In the genomic region with DNA sequence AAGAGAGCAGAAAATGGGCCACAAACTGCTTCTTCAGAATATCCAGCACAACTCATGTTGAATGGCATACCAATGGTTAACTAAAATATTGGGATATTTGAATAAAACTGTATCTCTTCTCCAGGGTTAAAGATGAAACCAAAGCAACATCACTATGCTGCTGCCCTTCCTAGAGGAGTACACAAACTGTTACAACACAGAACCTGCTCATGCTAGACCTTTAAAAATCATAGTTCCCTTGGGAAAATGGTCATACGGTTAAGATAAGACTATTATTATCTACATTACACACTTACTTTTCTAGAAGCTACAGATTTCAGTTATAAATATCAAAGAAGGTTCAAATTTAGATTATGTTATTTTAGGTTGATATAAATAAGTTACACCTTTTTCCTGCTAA, we compare ENCODE assay signal across 25 cellular contexts.
DNase-seq lines count a peak whose midpoint lies in the region; ATAC-seq, FAIRE-seq and TF ChIP-seq lines count a peak whose summit lies in the region.
"Had no signal": no experiment of that assay in that cellular context is flagged by ENCODE, and none has a peak within 500 bp of the region (broad histone marks: within the 10 kb centered on the region; RNA-seq: fewer than 3 reads in every experiment).

No MANE protein-coding gene starts in this region.

- no peak for DNase-seq in D721Med (ENCODE audit: insufficient read length, low spot score)
- DNase-seq in dorsolateral prefrontal cortex: no peak
- no peak for DNase-seq in pancreas
- DNase-seq in NCI-H1092 treated with DMSO at 0.1 percent for 48 hours (lab: John Stamatoyannopoulos, UW): no peak
- DNase-seq in GF-D8 (lab: John Stamatoyannopoulos, UW): no peak
- no peak for DNase-seq in activated naive CD4-positive, alpha-beta T cell treated with anti-CD3 and anti-CD28 coated beads, Interleukin-2, amount 50 U/mL, for 16 hours
- DNase-seq: activated CD4-positive, alpha-beta T cell treated with anti-CD3 and anti-CD28 coated beads, Interleukin-2, amount 50 U/mL, for 48 hours; activated naive CD4-positive, alpha-beta T cell treated with Interleukin-2 at 50 U/mL for 16 hours; activated T-cell treated with anti-CD3 and anti-CD28 coated beads for 4 hours; Caco-2; cortex of kidney; KBM-7; NK-92 treated with Interleukin-12 subunit alpha and Interleukin-12 subunit beta, amount 100 ng/mL, for 24 hours; nucleus accumbens; stimulated activated CD4-positive, alpha-beta T cell treated with anti-CD3 and anti-CD28 coated beads, Interleukin-15, amount 100 ng/mL, for 24 hours; stimulated activated naive B cell treated with anti-CD40 and anti-IgM and Interleukin-4, amounts not matched to agents 10 μg/mL and 1 μg/mL and 100 μg/mL, for 72 hours; T-cell; trophoblast cell; WERI-Rb-1 had no signal

- H3K4me3 ChIP-seq in OCI-LY3 (ENCODE audit: low read length) (no peak overlapping the region), dorsolateral prefrontal cortex (peak overlapping the region in 57 of 59 donors; percentile 4 to 65 (median 46)), pancreas (peak overlapping the region in 2 of 4 donors; percentile 8 to 39)
- H3K4me3 ChIP-seq: right atrium auricular region had no signal

- peak overlapping the region; percentile 2; the same call in 1 of the 2 replicates for H3K4me2 ChIP-seq in OCI-LY3 (ENCODE audit: low read length)

- H3K9me3 ChIP-seq in OCI-LY3 (ENCODE audit: insufficient read depth, low read length): no peaks in the 10 kb centered on the region
- H3K9me3 ChIP-seq in pancreas: no peaks in the 10 kb centered on the region
- H3K9me3 ChIP-seq: Caco-2, right atrium auricular region had no signal

- H2AFZ ChIP-seq in OCI-LY3 (ENCODE audit: low read depth, low read length): no peak overlapping the region

- H3K27me3 ChIP-seq in OCI-LY3 (ENCODE audit: low read depth, low read length) (0 out of 2 replicates have a peak, but pooled peaks cover 3% of the 10 kb centered on the region), dorsolateral prefrontal cortex (no peaks in the 10 kb centered on the region), pancreas (no peaks in the 10 kb centered on the region)
- H3K27me3 ChIP-seq: right atrium auricular region had no signal

- FAIRE-seq in D721Med (lab: Jason Lieb, UNC) (peak; percentile 69), pancreas (lab: Jason Lieb, UNC) (no peak)
- FAIRE-seq: astrocyte, endothelial cell of umbilical vein had no signal

- H3K9ac ChIP-seq in OCI-LY3 (ENCODE audit: low read length): no peak overlapping the region

- intact Hi-C loops in dorsolateral prefrontal cortex (cut with DNase I): no loop called here
- intact Hi-C loops in pancreas (cut with DNase I): no loop called here

- H3K27ac ChIP-seq in OCI-LY3 (ENCODE audit: low read length) (no peak overlapping the region), dorsolateral prefrontal cortex (peak overlapping the region in 56 of 59 donors; percentile 1 to 92 (median 77)), pancreas (peak overlapping the region in 2 of 4 donors; percentile 76 to 79)
- H3K27ac ChIP-seq: right atrium auricular region, WERI-Rb-1 had no signal

- no peaks in the 10 kb centered on the region for H4K20me1 ChIP-seq in OCI-LY3 (ENCODE audit: insufficient read depth, low read length)

- 29 to 31% methylated on average over 1 of the region's 1 CpG for WGBS in pancreas, 2 donors

- H3K4me1 ChIP-seq in OCI-LY3 (ENCODE audit: low read length) (peaks cover 11% of the 10 kb centered on the region), pancreas (peaks cover 13 to 52% (median 14%) of the 10 kb centered on the region in 3 donors)

- ATAC-seq in pancreas (peak; percentile 65 to 77 (median 74)), GM18867 (IDR thresholded peaks at IDR 0.05; ENCODE audit: unreplicated experiment) (no peak)
- ATAC-seq: left lobe of liver; stimulated activated naive B cell treated with anti-CD40 and anti-IgM and Interleukin-4, amounts not matched to agents 10 μg/mL and 1 μg/mL and 100 μg/mL, for 72 hours; T-cell had no signal

- H3K36me3 ChIP-seq in OCI-LY3 (replicated peaks; ENCODE audit: low read depth, low read length) (no peaks in the 10 kb centered on the region), pancreas (no peaks in the 10 kb centered on the region)
- H3K36me3 ChIP-seq: right atrium auricular region, WERI-Rb-1 had no signal

- no peak for TF ChIP-seq CTCF in D721Med (IDR thresholded peaks at IDR 0.05; ENCODE audit: insufficient read depth, missing control alignments)
- TF ChIP-seq CTCF in OCI-LY3 (IDR thresholded peaks at IDR 0.05; ENCODE audit: low read depth, low read length): no peak
- no peak for TF ChIP-seq CTCF in dorsolateral prefrontal cortex (IDR thresholded peaks at IDR 0.05 in 54 of 56, conservative IDR thresholded peaks at IDR 0.05 in 2 of 56; ENCODE audit: low read depth in 1 of 56, partially characterized antibody in 56 of 56)
- TF ChIP-seq CTCF in pancreas (IDR thresholded peaks at IDR 0.05): no peak

- H3K79me2 ChIP-seq in OCI-LY3 (ENCODE audit: low read length): no peaks in the 10 kb centered on the region
